Comparison of ENCODE assay signal across 8 cellular contexts in the genomic region with DNA sequence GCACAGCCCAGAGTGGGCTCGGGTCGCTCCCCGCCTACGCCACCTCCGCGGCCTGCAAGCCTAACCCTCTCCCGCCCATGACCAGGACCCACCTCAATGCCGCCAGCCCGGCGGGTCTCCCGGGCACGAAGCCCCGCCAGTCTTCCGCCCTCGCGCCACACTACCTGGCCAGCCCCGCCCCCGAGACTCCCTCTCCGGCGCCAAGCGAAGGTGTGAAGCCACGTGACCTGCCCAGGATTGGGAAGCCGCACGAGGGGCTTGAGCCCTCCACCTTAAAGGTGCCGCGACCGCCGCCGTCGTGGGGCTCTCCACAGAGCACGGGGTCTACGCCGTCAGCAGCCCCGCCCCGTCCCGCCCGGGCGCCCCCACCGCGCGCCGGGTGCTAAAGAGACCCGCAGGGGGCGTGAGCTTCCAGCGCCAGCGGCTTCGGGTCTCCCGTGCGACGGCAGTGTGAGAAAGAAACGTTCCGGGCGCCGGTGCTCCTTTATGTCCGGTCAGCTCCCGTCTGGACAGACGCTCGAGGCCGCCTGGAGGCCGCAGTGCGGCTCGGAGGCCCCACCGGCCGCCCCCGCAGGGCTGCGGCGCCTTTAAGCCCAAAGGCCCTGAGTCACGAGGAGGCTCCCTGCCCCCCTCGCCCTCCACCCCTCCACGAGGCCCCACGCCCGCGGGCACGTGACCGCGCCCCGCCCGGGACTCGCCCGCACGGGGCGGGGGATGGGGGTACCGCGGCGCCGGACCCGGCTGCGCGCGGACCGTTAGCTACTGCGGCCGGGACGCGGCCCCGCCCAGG. TPM values are rescaled to one million over a fixed set of nuclear protein-coding genes. Genes with fewer than 3 reads are reported as not detected.
A peak's percentile ranks its signal among the peaks of the same experiment; 100 is the strongest.
DNase-seq lines count a peak whose midpoint lies in the region; ATAC-seq and TF ChIP-seq lines count a peak whose summit lies in the region.

A gene (minus strand): TSS at position 319 of the 790 bp plus-strand sequence. CDS start 18,904 bp downstream, outside the sequence.

- H3K27ac Mint-ChIP-seq in naive thymus-derived CD4-positive, alpha-beta T cell = peak within 1 kb of the TSS in 2 of 9 donors; percentile 59 to 62

- H2AFZ ChIP-seq in OCI-LY7 (ENCODE audit: low read length) = no peak within 1 kb of the TSS

- H3K4me1 Mint-ChIP-seq in naive thymus-derived CD4-positive, alpha-beta T cell = peaks cover 0 to 9% (median 4%) of the 10 kb centered on the region in 7 donors

- TF ChIP-seq CTCF in esophagus squamous epithelium (IDR thresholded peaks at IDR 0.05) = no peak
- TF ChIP-seq CTCF in OCI-LY7 (conservative IDR thresholded peaks at IDR 0.05; ENCODE audit: low read length) = no peak

- peaks cover 21 to 69% (median 41%) of the 10 kb centered on the region in 5 donors for H3K27me3 Mint-ChIP-seq in naive thymus-derived CD4-positive, alpha-beta T cell

- H3K27ac ChIP-seq in esophagus squamous epithelium = peak within 1 kb of the TSS in 3 of 4 donors; percentile 2 to 57 (median 47)
- H3K27ac ChIP-seq in naive thymus-derived CD4-positive, alpha-beta T cell (ENCODE audit: low read depth, low read length) = no peak within 1 kb of the TSS
- no peak within 1 kb of the TSS for H3K27ac ChIP-seq in OCI-LY7 (ENCODE audit: low read depth, low read length, poor library complexity, severe bottlenecking)

- ATAC-seq in naive thymus-derived CD4-positive, alpha-beta T cell = peak; percentile 68
- no peak for ATAC-seq in HG03097 (IDR thresholded peaks at IDR 0.05; ENCODE audit: low FRiP score, unreplicated experiment)

- TF ChIP-seq RAD21 in Ishikawa (IDR thresholded peaks at IDR 0.05; ENCODE audit: low read depth) = no peak

- TF ChIP-seq POLR2A in esophagus squamous epithelium (IDR thresholded peaks at IDR 0.05) = peak in 2 of 4 donors; percentile 7 to 24

- no peaks in the 10 kb centered on the region for H3K79me2 ChIP-seq in OCI-LY7 (ENCODE audit: insufficient read depth, low read depth, low read length)

- H4K20me1 ChIP-seq in OCI-LY7 (ENCODE audit: insufficient read depth, low read length) = no peaks in the 10 kb centered on the region

- CTCF ChIA-PET in naive thymus-derived CD4-positive, alpha-beta T cell (lab: Charles Lee) = no interaction called here
- CTCF ChIA-PET in OCI-LY7 (lab: Charles Lee; ENCODE audit: unreplicated experiment) = no interaction called here

- no peaks in the 10 kb centered on the region for H3K9me2 ChIP-seq in OCI-LY7 (ENCODE audit: insufficient read depth, low read length)

- H3K4me1 ChIP-seq in esophagus squamous epithelium (peaks cover 12 to 31% (median 15%) of the 10 kb centered on the region in 3 donors), OCI-LY7 (ENCODE audit: insufficient read depth, low read length, poor library complexity, severe bottlenecking) (no peaks in the 10 kb centered on the region)
- peaks cover 0 to 14% of the 10 kb centered on the region in 2 donors for H3K4me1 ChIP-seq in naive thymus-derived CD4-positive, alpha-beta T cell (ENCODE audit: control insufficient read depth in 2 of 2, insufficient read depth in 2 of 2, low read length in 2 of 2)

- H3K4me3 ChIP-seq in esophagus squamous epithelium = peak within 1 kb of the TSS; percentile 32 to 68 (median 48)
- H3K4me3 ChIP-seq in naive thymus-derived CD4-positive, alpha-beta T cell (ENCODE audit: low read length) = peak within 1 kb of the TSS; percentile 47
- no peak within 1 kb of the TSS for H3K4me3 ChIP-seq in OCI-LY7 (ENCODE audit: low read depth, low read length, poor library complexity, severe bottlenecking)

- H3K4me3 Mint-ChIP-seq in naive thymus-derived CD4-positive, alpha-beta T cell = peak within 1 kb of the TSS; percentile 62 to 85 (median 71)

- H3K36me3 ChIP-seq in esophagus squamous epithelium = no peaks in the 10 kb centered on the region
- H3K36me3 ChIP-seq in naive thymus-derived CD4-positive, alpha-beta T cell (ENCODE audit: control insufficient read depth in 2 of 3, insufficient read depth in 3 of 3, low read length in 3 of 3) = no peaks in the 10 kb centered on the region
- H3K36me3 ChIP-seq in OCI-LY7 (ENCODE audit: insufficient read depth, low read length) = no peaks in the 10 kb centered on the region

- H3K4me2 ChIP-seq in OCI-LY7 (ENCODE audit: low read length) = no peak within 1 kb of the TSS

- DNase-seq in ELR (ENCODE audit: low read depth) (peak; percentile 24), activated T-cell treated with anti-CD3 and anti-CD28 coated beads for 1 hour (ENCODE audit: low read depth) (peak; percentile 31), esophagus squamous epithelium (lab: John Stamatoyannopoulos, UW) (no peak), superior temporal gyrus (ENCODE audit: extremely low spot score) (peak; percentile 79), OCI-LY7 (ENCODE audit: low spot score) (no peak)
- DNase-seq in naive thymus-derived CD4-positive, alpha-beta T cell = peak; percentile 4 to 33 (median 26)

- BruUV-seq in OCI-LY7 (replicated peaks; lab: Mats Ljungman, UMichigan) = no TSS peak

- TF ChIP-seq EP300 in Ishikawa (IDR thresholded peaks at IDR 0.05; ENCODE audit: borderline replicate concordance) = 0 out of 2 replicates have a peak, but pooled peaks have one; percentile 11

- peaks cover 0 to 77% (median 16%) of the 10 kb centered on the region in 4 donors for H3K27me3 ChIP-seq in esophagus squamous epithelium
- H3K27me3 ChIP-seq in naive thymus-derived CD4-positive, alpha-beta T cell (ENCODE audit: control insufficient read depth in 2 of 2, insufficient read depth in 2 of 2, low read length in 2 of 2) = peaks cover 5 to 15% of the 10 kb centered on the region in 2 donors

- H3K9me3 ChIP-seq in esophagus squamous epithelium (no peaks in the 10 kb centered on the region), OCI-LY7 (ENCODE audit: low read length) (no peaks in the 10 kb centered on the region)
- H3K9me3 ChIP-seq in naive thymus-derived CD4-positive, alpha-beta T cell (ENCODE audit: control insufficient read depth in 2 of 3, low read length in 3 of 3) = no peaks in the 10 kb centered on the region

- H3K36me3 Mint-ChIP-seq in naive thymus-derived CD4-positive, alpha-beta T cell = peaks cover 0 to 2% (median 0%) of the 10 kb centered on the region in 5 donors

- intact Hi-C loops in esophagus squamous epithelium (cut with DNase I) (no loop called here), OCI-LY7 (cut with micrococcal nuclease; ENCODE audit: unreplicated experiment) (no loop called here)
- intact Hi-C loops in naive thymus-derived CD4-positive, alpha-beta T cell (cut with micrococcal nuclease) = loop anchor here in 1 of 2 donors (2.0 to 10.0 kb wide), 3 partner anchors 102 to 355 kb away; a partner anchor contains a TSS

- WGBS in esophagus squamous epithelium, 2 donors = no CpG with 5 or more reads among the region's 96 CpGs

- H3K9me3 Mint-ChIP-seq in naive thymus-derived CD4-positive, alpha-beta T cell = peaks cover 0 to 1% (median 0%) of the 10 kb centered on the region in 11 donors

- POLR2A ChIA-PET in naive thymus-derived CD4-positive, alpha-beta T cell (lab: Charles Lee) = interaction anchor here (0.8 kb wide), 1 partner anchor 34 kb away, joined by 3 read pairs; no protein-coding TSS in a partner anchor
- POLR2A ChIA-PET in OCI-LY7 (lab: Charles Lee) = no interaction called here

TF ChIP-seq in Ishikawa, 13 proteins besides CTCF, POLR2A, EP300 and RAD21 (continues in another document):
- TF ChIP-seq TCF12 (IDR thresholded peaks at IDR 0.05; ENCODE audit: low read depth) (peak; percentile 30; the same call in 1 of the 2 replicates), CREB1 (IDR thresholded peaks at IDR 0.05; ENCODE audit: low read depth) (no peak), TAF1 (IDR thresholded peaks at IDR 0.05; ENCODE audit: low read depth) (no peak), ZBTB7A (IDR thresholded peaks at IDR 0.05; ENCODE audit: low read depth) (no peak), EGR1 (IDR thresholded peaks at IDR 0.05) (peak; percentile 73), TEAD4 (IDR thresholded peaks at IDR 0.05) (no peak), NFIC (IDR thresholded peaks at IDR 0.05) (no peak), FOXM1 (IDR thresholded peaks at IDR 0.05; ENCODE audit: borderline replicate concordance, low read depth) (no peak), YY1 (IDR thresholded peaks at IDR 0.05; ENCODE audit: low read depth) (no peak)
- TF ChIP-seq, protein P1, sequence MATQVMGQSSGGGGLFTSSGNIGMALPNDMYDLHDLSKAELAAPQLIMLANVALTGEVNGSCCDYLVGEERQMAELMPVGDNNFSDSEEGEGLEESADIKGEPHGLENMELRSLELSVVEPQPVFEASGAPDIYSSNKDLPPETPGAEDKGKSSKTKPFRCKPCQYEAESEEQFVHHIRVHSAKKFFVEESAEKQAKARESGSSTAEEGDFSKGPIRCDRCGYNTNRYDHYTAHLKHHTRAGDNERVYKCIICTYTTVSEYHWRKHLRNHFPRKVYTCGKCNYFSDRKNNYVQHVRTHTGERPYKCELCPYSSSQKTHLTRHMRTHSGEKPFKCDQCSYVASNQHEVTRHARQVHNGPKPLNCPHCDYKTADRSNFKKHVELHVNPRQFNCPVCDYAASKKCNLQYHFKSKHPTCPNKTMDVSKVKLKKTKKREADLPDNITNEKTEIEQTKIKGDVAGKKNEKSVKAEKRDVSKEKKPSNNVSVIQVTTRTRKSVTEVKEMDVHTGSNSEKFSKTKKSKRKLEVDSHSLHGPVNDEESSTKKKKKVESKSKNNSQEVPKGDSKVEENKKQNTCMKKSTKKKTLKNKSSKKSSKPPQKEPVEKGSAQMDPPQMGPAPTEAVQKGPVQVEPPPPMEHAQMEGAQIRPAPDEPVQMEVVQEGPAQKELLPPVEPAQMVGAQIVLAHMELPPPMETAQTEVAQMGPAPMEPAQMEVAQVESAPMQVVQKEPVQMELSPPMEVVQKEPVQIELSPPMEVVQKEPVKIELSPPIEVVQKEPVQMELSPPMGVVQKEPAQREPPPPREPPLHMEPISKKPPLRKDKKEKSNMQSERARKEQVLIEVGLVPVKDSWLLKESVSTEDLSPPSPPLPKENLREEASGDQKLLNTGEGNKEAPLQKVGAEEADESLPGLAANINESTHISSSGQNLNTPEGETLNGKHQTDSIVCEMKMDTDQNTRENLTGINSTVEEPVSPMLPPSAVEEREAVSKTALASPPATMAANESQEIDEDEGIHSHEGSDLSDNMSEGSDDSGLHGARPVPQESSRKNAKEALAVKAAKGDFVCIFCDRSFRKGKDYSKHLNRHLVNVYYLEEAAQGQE (IDR thresholded peaks at IDR 0.05; ENCODE audit: low read depth) = no peak
- TF ChIP-seq, protein P2, sequence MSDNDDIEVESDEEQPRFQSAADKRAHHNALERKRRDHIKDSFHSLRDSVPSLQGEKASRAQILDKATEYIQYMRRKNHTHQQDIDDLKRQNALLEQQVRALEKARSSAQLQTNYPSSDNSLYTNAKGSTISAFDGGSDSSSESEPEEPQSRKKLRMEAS (IDR thresholded peaks at IDR 0.05) = peak; percentile 87

RNA-seq across cellular contexts. Expression of the gene that starts here (rescaled TPM):
- 1 to 10 TPM in 2 of 4 donors, under 1 TPM in 2; 0.13 to 4.0 (median 1.4) TPM for total RNA-seq in esophagus squamous epithelium
- total RNA-seq in naive thymus-derived CD4-positive, alpha-beta T cell = 1 to 10 TPM in 1 of 5 experiments, under 1 TPM in 3, not detected in 1; 0.24 to 1.0 (median 0.51) TPM
- polyA plus RNA-seq in naive thymus-derived CD4-positive, alpha-beta T cell = under 1 TPM; 0.07 to 0.38 TPM
- total RNA-seq in OCI-LY7 (2014; rRNA removed; shearing (Covaris generic)) = not detected in 2 replicates
- total RNA-seq in OCI-LY7 (2022) = not detected in 2 replicates

Comparison
In these comparisons a context has a peak if more than half of its experiments do, and no peak if none do; other contexts are left out.
1. DNase-seq: peak in ELR (single experiment), activated T-cell treated with anti-CD3 and anti-CD28 coated beads for 1 hour (single experiment), naive thymus-derived CD4-positive, alpha-beta T cell (9 of 9) and superior temporal gyrus (single experiment); none in esophagus squamous epithelium (single experiment) and OCI-LY7 (single experiment).
2. H3K27ac ChIP-seq: peak in esophagus squamous epithelium (3 of 4); none in naive thymus-derived CD4-positive, alpha-beta T cell (single experiment) and OCI-LY7 (single experiment).